Comparison of ENCODE assay signal across 8 cellular contexts in genomic region chr18:80159713-80160636, GRCh38. TPM values are rescaled to one million over a fixed set of nuclear protein-coding genes. Genes with fewer than 3 reads are reported as not detected.
DNase-seq lines count a peak whose midpoint lies in the region; ATAC-seq and TF ChIP-seq lines count a peak whose summit lies in the region.

No MANE protein-coding gene starts in this region.

- no peaks in the 10 kb centered on the region for H3K36me3 Mint-ChIP-seq in activated CD8-positive, alpha-beta T cell treated with anti-CD3 and anti-CD28 coated beads for 36 hours (ENCODE audit: low read depth)

- ATAC-seq in activated CD8-positive, alpha-beta T cell treated with anti-CD3 and anti-CD28 coated beads for 36 hours, result peak; percentile 88

- H3K27me3 Mint-ChIP-seq in activated CD8-positive, alpha-beta T cell treated with anti-CD3 and anti-CD28 coated beads for 36 hours, result peaks cover 9% of the 10 kb centered on the region

- H3K4me3 ChIP-seq in GM12865 (ENCODE audit: low read depth, low read length), result no peak overlapping the region; the same call in 1 of the 2 replicates
- H3K4me3 ChIP-seq in fibroblast of the aortic adventitia (ENCODE audit: low read depth, low read length), result no peak overlapping the region

- H3K4me1 Mint-ChIP-seq in activated CD8-positive, alpha-beta T cell treated with anti-CD3 and anti-CD28 coated beads for 36 hours (ENCODE audit: low read depth), result peaks cover 2% of the 10 kb centered on the region

- H3K9me3 Mint-ChIP-seq in activated CD8-positive, alpha-beta T cell treated with anti-CD3 and anti-CD28 coated beads for 36 hours, result peaks cover 9% of the 10 kb centered on the region

- intact Hi-C loops in activated CD8-positive, alpha-beta T cell treated with anti-CD3 and anti-CD28 coated beads for 36 hours (cut with micrococcal nuclease), result no loop called here

- peak; percentile 74 for TF ChIP-seq CTCF in GM12865 (IDR thresholded peaks at IDR 0.05; ENCODE audit: insufficient read depth, low read depth, low read length, missing control alignments)
- TF ChIP-seq CTCF in activated CD8-positive, alpha-beta T cell treated with anti-CD3 and anti-CD28 coated beads for 36 hours (IDR thresholded peaks at IDR 0.05), result peak; percentile 74
- peak; percentile 48 for TF ChIP-seq CTCF in fibroblast of the aortic adventitia (IDR thresholded peaks at IDR 0.05; ENCODE audit: insufficient read depth, low read length)

- H3K4me3 Mint-ChIP-seq in activated CD8-positive, alpha-beta T cell treated with anti-CD3 and anti-CD28 coated beads for 36 hours, result no peak overlapping the region

- CTCF ChIA-PET in activated CD8-positive, alpha-beta T cell treated with anti-CD3 and anti-CD28 coated beads for 36 hours (lab: Charles Lee), result interaction anchor here (0.6 to 5.4 kb wide), 24 partner anchors 9 to 99 kb away, joined by 3 to 61 read pairs (median 4); no protein-coding TSS in a partner anchor

- POLR2A ChIA-PET in activated CD8-positive, alpha-beta T cell treated with anti-CD3 and anti-CD28 coated beads for 36 hours (lab: Charles Lee), result no interaction called here

- H3K27ac Mint-ChIP-seq in activated CD8-positive, alpha-beta T cell treated with anti-CD3 and anti-CD28 coated beads for 36 hours, result no peak overlapping the region

- DNase-seq in GM12865 (ENCODE audit: low read depth) (peak; percentile 51), fibroblast of the aortic adventitia (ENCODE audit: low read depth) (peak; percentile 8), hippocampal formation (lab: John Stamatoyannopoulos, UW) (no peak), NCI-H82 treated with DMSO at 0.1 percent for 48 hours (lab: John Stamatoyannopoulos, UW; ENCODE audit: unreplicated experiment) (no peak), HUDEP-2 (lab: John Stamatoyannopoulos, UW; ENCODE audit: unreplicated experiment in 76 of 76) (no peak), SKM-1 treated with dmso at 0.1 percent for 144 hours (lab: John Stamatoyannopoulos, UW; ENCODE audit: unreplicated experiment) (no peak)
- DNase-seq in activated CD8-positive, alpha-beta T cell treated with anti-CD3 and anti-CD28 coated beads for 36 hours, result peak; percentile 49
- DNase-seq in stimulated activated CD4-positive, alpha-beta T cell treated with anti-CD3 and anti-CD28 coated beads, Interleukin-12 subunit alpha, Interleukin-12 subunit beta, amount 100 ng/mL, for 4 hours, result peak; percentile 26

RNA-seq across cellular contexts. Expression of gene ADNP2, which starts 50.9 kb away (rescaled TPM):
- 10 to 100 TPM; 22.1 to 22.5 TPM for total RNA-seq in activated CD8-positive, alpha-beta T cell treated with anti-CD3 and anti-CD28 coated beads for 36 hours
- 8.7 and 23.9 TPM in 2 replicates for total RNA-seq in fibroblast of the aortic adventitia (ENCODE audit: low replicate concordance)

Comparison
In these comparisons a context has a peak if more than half of its experiments do, and no peak if none do; other contexts are left out.
1. DNase-seq: peak in GM12865 (single experiment), activated CD8-positive, alpha-beta T cell treated with anti-CD3 and anti-CD28 coated beads for 36 hours (single experiment), fibroblast of the aortic adventitia (single experiment) and stimulated activated CD4-positive, alpha-beta T cell treated with anti-CD3 and anti-CD28 coated beads, Interleukin-12 subunit alpha, Interleukin-12 subunit beta, amount 100 ng/mL, for 4 hours (single experiment); none in hippocampal formation (0 of 2), NCI-H82 treated with DMSO at 0.1 percent for 48 hours (single experiment), HUDEP-2 (0 of 76) and SKM-1 treated with dmso at 0.1 percent for 144 hours (single experiment).
2. Peak in every context shown above with its lines, with median percentiles within 50 percentile points of each other: CTCF ChIP-seq.